Comparison of ENCODE assay signal across 8 cellular contexts in genomic region chr5:1468247-1468612, GRCh38.
A peak's percentile ranks its signal among the peaks of the same experiment; 100 is the strongest.
DNase-seq lines count a peak whose midpoint lies in the region; ATAC-seq and TF ChIP-seq lines count a peak whose summit lies in the region.

No MANE protein-coding gene starts in this region.

- H3K36me3 ChIP-seq in WERI-Rb-1, result peaks cover 83% of the 10 kb centered on the region

- H3K9me3 ChIP-seq in WERI-Rb-1 (ENCODE audit: severe bottlenecking), result no peaks in the 10 kb centered on the region

- ATAC-seq in stimulated activated naive CD8-positive, alpha-beta T cell treated with anti-CD3 and anti-CD28 coated beads, Interleukin-15, Interleukin-2, amounts not matched to agents 100 U/mL and 50 U/mL, for 24 hours, result no peak
- ATAC-seq in stimulated activated naive CD8-positive, alpha-beta T cell treated with anti-CD3 and anti-CD28 coated beads, Interleukin-15, amount 100 ng/mL, for 72 hours, result no peak
- ATAC-seq in HG02981 (IDR thresholded peaks at IDR 0.05; ENCODE audit: unreplicated experiment) (no peak), HG02852 (IDR thresholded peaks at IDR 0.05; ENCODE audit: unreplicated experiment) (no peak)

- TF ChIP-seq CTCF in WERI-Rb-1 (IDR thresholded peaks at IDR 0.05; ENCODE audit: low read depth, low read length), result peak; percentile 98

- H3K4me1 Mint-ChIP-seq in stimulated activated naive CD8-positive, alpha-beta T cell treated with anti-CD3 and anti-CD28 coated beads, Interleukin-15, amount 100 ng/mL, for 72 hours, result peaks cover 11% of the 10 kb centered on the region

- no peaks in the 10 kb centered on the region for H3K27me3 ChIP-seq in WERI-Rb-1 (ENCODE audit: insufficient read depth, low read depth, severe bottlenecking)

- peaks cover 4 to 21% of the 10 kb centered on the region in 2 donors for H3K9me3 Mint-ChIP-seq in stimulated activated naive CD8-positive, alpha-beta T cell treated with anti-CD3 and anti-CD28 coated beads, Interleukin-15, amount 100 ng/mL, for 72 hours

- no peak overlapping the region for H3K4me3 ChIP-seq in WERI-Rb-1 (ENCODE audit: low read depth, low read length)

- peak; percentile 57 for DNase-seq in stimulated activated naive CD8-positive, alpha-beta T cell treated with anti-CD3 and anti-CD28 coated beads, Interleukin-15, Interleukin-2, amounts not matched to agents 100 U/mL and 50 U/mL, for 24 hours
- no peak for DNase-seq in stimulated activated naive CD8-positive, alpha-beta T cell treated with anti-CD3 and anti-CD28 coated beads, Interleukin-15, amount 100 ng/mL, for 72 hours
- DNase-seq in WERI-Rb-1, result peak; percentile 90
- DNase-seq in glomerular visceral epithelial cell (ENCODE audit: extremely low spot score), result peak; percentile 15
- peak; percentile 23 for DNase-seq in putamen (ENCODE audit: low spot score)
- DNase-seq in RKO (ENCODE audit: low spot score), result no peak

- H3K4me3 Mint-ChIP-seq in stimulated activated naive CD8-positive, alpha-beta T cell treated with anti-CD3 and anti-CD28 coated beads, Interleukin-15, amount 100 ng/mL, for 72 hours, result no peak overlapping the region

- H3K27me3 Mint-ChIP-seq in stimulated activated naive CD8-positive, alpha-beta T cell treated with anti-CD3 and anti-CD28 coated beads, Interleukin-15, amount 100 ng/mL, for 72 hours, result no peaks in the 10 kb centered on the region

- peak overlapping the region in 1 of 2 donors; percentile 89 for H3K27ac Mint-ChIP-seq in stimulated activated naive CD8-positive, alpha-beta T cell treated with anti-CD3 and anti-CD28 coated beads, Interleukin-15, amount 100 ng/mL, for 72 hours

- no peak overlapping the region; the same call in 1 of the 2 replicates for H3K27ac ChIP-seq in WERI-Rb-1

Comparison
In these comparisons a context has a peak if more than half of its experiments do, and no peak if none do; other contexts are left out.
1. DNase-seq: peak in stimulated activated naive CD8-positive, alpha-beta T cell treated with anti-CD3 and anti-CD28 coated beads, Interleukin-15, Interleukin-2, amounts not matched to agents 100 U/mL and 50 U/mL, for 24 hours (single experiment), WERI-Rb-1 (single experiment), glomerular visceral epithelial cell (single experiment) and putamen (single experiment); none in stimulated activated naive CD8-positive, alpha-beta T cell treated with anti-CD3 and anti-CD28 coated beads, Interleukin-15, amount 100 ng/mL, for 72 hours (0 of 2) and RKO (single experiment).